In the genomic region with DNA sequence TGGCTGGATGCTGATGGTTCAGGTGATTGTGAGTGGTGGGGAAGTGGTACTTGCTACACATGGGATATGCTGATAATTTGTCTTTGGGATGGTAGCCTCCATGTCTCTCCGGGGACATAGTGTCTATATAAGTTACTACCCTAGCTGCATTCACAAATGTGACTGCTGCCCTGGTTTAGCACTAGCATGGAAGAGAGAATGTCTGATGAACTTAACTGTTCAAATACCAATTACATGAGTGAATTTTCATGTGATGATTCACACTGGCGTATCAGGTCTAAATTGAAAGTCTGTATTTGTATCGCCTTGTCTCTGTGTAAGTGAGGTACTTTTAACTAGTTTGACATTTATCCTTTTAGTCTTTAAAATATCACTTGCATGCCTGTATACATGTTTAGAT, we compare ENCODE assay signal across 11 cellular contexts. TPM values are rescaled to one million over a fixed set of nuclear protein-coding genes. Genes with fewer than 3 reads are reported as not detected.
DNase-seq lines count a peak whose midpoint lies in the region; ATAC-seq and TF ChIP-seq lines count a peak whose summit lies in the region.
"Had no signal": no experiment of that assay in that cellular context is flagged by ENCODE, and none has a peak within 500 bp of the region (broad histone marks: within the 10 kb centered on the region; RNA-seq: fewer than 3 reads in every experiment).

No MANE protein-coding gene starts in this region.

- H4K20me1 ChIP-seq in DOHH2 (ENCODE audit: control insufficient read depth, insufficient read depth, low read depth, low read length) (no peaks in the 10 kb centered on the region), hepatocyte (ENCODE audit: insufficient read depth, poor library complexity, severe bottlenecking) (peaks cover 16% of the 10 kb centered on the region)

- intact Hi-C loops in upper lobe of right lung (cut with DNase I): no loop called here

- H3K4me3 Mint-ChIP-seq in natural killer cell treated with Interleukin-12 subunit alpha and Interleukin-12 subunit beta and Interleukin-15 and Interleukin-18, amount 100 ng/mL, for 72 hours: peak overlapping the region; percentile 86

- H3K27me3 ChIP-seq in DOHH2 (ENCODE audit: control insufficient read depth, low read length) (no peaks in the 10 kb centered on the region), upper lobe of right lung (no peaks in the 10 kb centered on the region), hepatocyte (no peaks in the 10 kb centered on the region)
- H3K27me3 ChIP-seq: body of pancreas, neutrophil had no signal

- H3K4me1 ChIP-seq in DOHH2 (ENCODE audit: control insufficient read depth, low read length): peaks cover 59% of the 10 kb centered on the region
- peaks cover 12% of the 10 kb centered on the region for H3K4me1 ChIP-seq in upper lobe of right lung
- H3K4me1 ChIP-seq in hepatocyte (ENCODE audit: insufficient read depth): peaks cover 17% of the 10 kb centered on the region

- H3K79me2 ChIP-seq in DOHH2 (ENCODE audit: control insufficient read depth, low read length) (peaks cover 98% of the 10 kb centered on the region), hepatocyte (peaks cover 100% of the 10 kb centered on the region)

- H3K36me3 Mint-ChIP-seq in natural killer cell treated with Interleukin-12 subunit alpha and Interleukin-12 subunit beta and Interleukin-15 and Interleukin-18, amount 100 ng/mL, for 72 hours: peaks cover 15% of the 10 kb centered on the region

- H3K9me3 Mint-ChIP-seq in natural killer cell treated with Interleukin-12 subunit alpha and Interleukin-12 subunit beta and Interleukin-15 and Interleukin-18, amount 100 ng/mL, for 72 hours: peaks cover 4% of the 10 kb centered on the region

- H3K9me2 ChIP-seq in DOHH2 (replicated peaks; ENCODE audit: control insufficient read depth, low read length) (no peaks in the 10 kb centered on the region), hepatocyte (replicated peaks; ENCODE audit: insufficient read depth) (no peaks in the 10 kb centered on the region)

- peak overlapping the region; percentile 84 to 93 for H3K27ac Mint-ChIP-seq in natural killer cell treated with Interleukin-12 subunit alpha and Interleukin-12 subunit beta and Interleukin-15 and Interleukin-18, amount 100 ng/mL, for 72 hours

- peak in 1 of 2 donors; percentile 45 for ATAC-seq in natural killer cell treated with Interleukin-12 subunit alpha and Interleukin-12 subunit beta and Interleukin-15 and Interleukin-18, amount 100 ng/mL, for 72 hours
- no peak for ATAC-seq in upper lobe of right lung
- no peak for ATAC-seq in GM21447 (IDR thresholded peaks at IDR 0.05; ENCODE audit: unreplicated experiment)
- ATAC-seq in HG03520 (IDR thresholded peaks at IDR 0.05; ENCODE audit: unreplicated experiment): no peak
- ATAC-seq: body of pancreas had no signal

- H3F3A ChIP-seq in DOHH2 (ENCODE audit: control insufficient read depth, insufficient read depth): peaks cover 6% of the 10 kb centered on the region

- H3K27ac ChIP-seq in DOHH2 (ENCODE audit: low read depth, low read length): no peak overlapping the region
- no peak overlapping the region for H3K27ac ChIP-seq in upper lobe of right lung
- no peak overlapping the region for H3K27ac ChIP-seq in hepatocyte
- H3K27ac ChIP-seq: body of pancreas, neutrophil had no signal

- H3K9me3 ChIP-seq in DOHH2 (ENCODE audit: control insufficient read depth, insufficient read depth, low read length) (peaks cover 18% of the 10 kb centered on the region; the same call in 1 of the 2 replicates), upper lobe of right lung (peaks cover 19% of the 10 kb centered on the region), hepatocyte (ENCODE audit: low read depth) (no peaks in the 10 kb centered on the region)
- H3K9me3 ChIP-seq: body of pancreas, neutrophil had no signal

- peak overlapping the region; percentile 17 for H3K4me2 ChIP-seq in DOHH2 (ENCODE audit: low read length)
- H3K4me2 ChIP-seq in hepatocyte: no peak overlapping the region

- TF ChIP-seq CTCF in DOHH2 (IDR thresholded peaks at IDR 0.05; ENCODE audit: low read depth, low read length, poor library complexity, severe bottlenecking): no peak
- no peak for TF ChIP-seq CTCF in astrocyte of the spinal cord (IDR thresholded peaks at IDR 0.05; ENCODE audit: low read depth, low read length)
- TF ChIP-seq CTCF in upper lobe of right lung (IDR thresholded peaks at IDR 0.05): no peak
- TF ChIP-seq CTCF in hepatocyte (IDR thresholded peaks at IDR 0.05; ENCODE audit: poor library complexity): no peak

- WGBS in hepatocyte (ENCODE audit: low lambda C conversion rate, missing lambda C conversion rate): 85% methylated on average over 3 of the region's 3 CpGs

- H3K4me3 ChIP-seq in DOHH2 (ENCODE audit: low read length): peak overlapping the region; percentile 18; the same call in 1 of the 2 replicates
- no peak overlapping the region for H3K4me3 ChIP-seq in astrocyte of the spinal cord (ENCODE audit: low read depth, low read length)
- H3K4me3 ChIP-seq in upper lobe of right lung: no peak overlapping the region
- no peak overlapping the region for H3K4me3 ChIP-seq in hepatocyte
- H3K4me3 ChIP-seq: body of pancreas had no signal

- DNase-seq in LHCN-M2 (ENCODE audit: low read depth) (peak; percentile 45), astrocyte of the spinal cord (ENCODE audit: low read depth, low spot score) (peak; percentile 73), upper lobe of right lung (no peak), hepatocyte (ENCODE audit: low spot score) (no peak)
- no peak for DNase-seq in natural killer cell treated with Interleukin-12 subunit alpha and Interleukin-12 subunit beta and Interleukin-15 and Interleukin-18, amount 100 ng/mL, for 72 hours (ENCODE audit: low spot score)
- DNase-seq: body of pancreas, GDM1 had no signal

- in situ Hi-C loops in astrocyte of the spinal cord (cut with HindIII; ENCODE audit: low sequenced_read_pairs): no loop called here

- no peak overlapping the region for H2AFZ ChIP-seq in hepatocyte

- H3K27me3 Mint-ChIP-seq in natural killer cell treated with Interleukin-12 subunit alpha and Interleukin-12 subunit beta and Interleukin-15 and Interleukin-18, amount 100 ng/mL, for 72 hours: no peaks in the 10 kb centered on the region

- H3K36me3 ChIP-seq in DOHH2 (ENCODE audit: control insufficient read depth, low read length) (peaks cover 38% of the 10 kb centered on the region), upper lobe of right lung (no peaks in the 10 kb centered on the region), hepatocyte (replicated peaks; ENCODE audit: insufficient read depth, low read depth) (no peaks in the 10 kb centered on the region)
- H3K36me3 ChIP-seq: neutrophil had no signal

- peaks cover 63 to 93% of the 10 kb centered on the region in 2 donors for H3K4me1 Mint-ChIP-seq in natural killer cell treated with Interleukin-12 subunit alpha and Interleukin-12 subunit beta and Interleukin-15 and Interleukin-18, amount 100 ng/mL, for 72 hours (ENCODE audit: low read depth in 2 of 2)

RNA-seq across cellular contexts. Expression of a gene that starts 34.4 kb away (rescaled TPM):
- 24.4 and 41.9 TPM in 2 replicates for total RNA-seq in LHCN-M2 (2014; rRNA removed)
- 10.0 TPM for polyA plus RNA-seq in LHCN-M2 (2012)
- 100 to 1,000 TPM in 1 of 2 donors, 10 to 100 TPM in 1; 85.3 to 107 TPM for total RNA-seq in natural killer cell treated with Interleukin-12 subunit alpha and Interleukin-12 subunit beta and Interleukin-15 and Interleukin-18, amount 100 ng/mL, for 72 hours
- 64.0 TPM for total RNA-seq in upper lobe of right lung
- 46.4 and 52.5 TPM in 2 replicates for total RNA-seq in hepatocyte
- polyA plus RNA-seq in hepatocyte: 24.8 and 28.8 TPM in 2 replicates

Comparison
In these comparisons a context has a peak if more than half of its experiments do, and no peak if none do; other contexts are left out.
1. DNase-seq: peak in LHCN-M2 (single experiment) and astrocyte of the spinal cord (single experiment); none in natural killer cell treated with Interleukin-12 subunit alpha and Interleukin-12 subunit beta and Interleukin-15 and Interleukin-18, amount 100 ng/mL, for 72 hours (single experiment), upper lobe of right lung (single experiment) and hepatocyte (single experiment).